1 cellular context compared by ENCODE assay signal in genomic region chr5:7078090-7078489, GRCh38.
TF ChIP-seq lines count a peak whose summit lies in the region.

No MANE protein-coding gene starts in this region.

TF ChIP-seq in H1, 55 proteins besides CTCF, POLR2A, EP300 and RAD21 (continued from another document):
- TF ChIP-seq, protein P1, sequence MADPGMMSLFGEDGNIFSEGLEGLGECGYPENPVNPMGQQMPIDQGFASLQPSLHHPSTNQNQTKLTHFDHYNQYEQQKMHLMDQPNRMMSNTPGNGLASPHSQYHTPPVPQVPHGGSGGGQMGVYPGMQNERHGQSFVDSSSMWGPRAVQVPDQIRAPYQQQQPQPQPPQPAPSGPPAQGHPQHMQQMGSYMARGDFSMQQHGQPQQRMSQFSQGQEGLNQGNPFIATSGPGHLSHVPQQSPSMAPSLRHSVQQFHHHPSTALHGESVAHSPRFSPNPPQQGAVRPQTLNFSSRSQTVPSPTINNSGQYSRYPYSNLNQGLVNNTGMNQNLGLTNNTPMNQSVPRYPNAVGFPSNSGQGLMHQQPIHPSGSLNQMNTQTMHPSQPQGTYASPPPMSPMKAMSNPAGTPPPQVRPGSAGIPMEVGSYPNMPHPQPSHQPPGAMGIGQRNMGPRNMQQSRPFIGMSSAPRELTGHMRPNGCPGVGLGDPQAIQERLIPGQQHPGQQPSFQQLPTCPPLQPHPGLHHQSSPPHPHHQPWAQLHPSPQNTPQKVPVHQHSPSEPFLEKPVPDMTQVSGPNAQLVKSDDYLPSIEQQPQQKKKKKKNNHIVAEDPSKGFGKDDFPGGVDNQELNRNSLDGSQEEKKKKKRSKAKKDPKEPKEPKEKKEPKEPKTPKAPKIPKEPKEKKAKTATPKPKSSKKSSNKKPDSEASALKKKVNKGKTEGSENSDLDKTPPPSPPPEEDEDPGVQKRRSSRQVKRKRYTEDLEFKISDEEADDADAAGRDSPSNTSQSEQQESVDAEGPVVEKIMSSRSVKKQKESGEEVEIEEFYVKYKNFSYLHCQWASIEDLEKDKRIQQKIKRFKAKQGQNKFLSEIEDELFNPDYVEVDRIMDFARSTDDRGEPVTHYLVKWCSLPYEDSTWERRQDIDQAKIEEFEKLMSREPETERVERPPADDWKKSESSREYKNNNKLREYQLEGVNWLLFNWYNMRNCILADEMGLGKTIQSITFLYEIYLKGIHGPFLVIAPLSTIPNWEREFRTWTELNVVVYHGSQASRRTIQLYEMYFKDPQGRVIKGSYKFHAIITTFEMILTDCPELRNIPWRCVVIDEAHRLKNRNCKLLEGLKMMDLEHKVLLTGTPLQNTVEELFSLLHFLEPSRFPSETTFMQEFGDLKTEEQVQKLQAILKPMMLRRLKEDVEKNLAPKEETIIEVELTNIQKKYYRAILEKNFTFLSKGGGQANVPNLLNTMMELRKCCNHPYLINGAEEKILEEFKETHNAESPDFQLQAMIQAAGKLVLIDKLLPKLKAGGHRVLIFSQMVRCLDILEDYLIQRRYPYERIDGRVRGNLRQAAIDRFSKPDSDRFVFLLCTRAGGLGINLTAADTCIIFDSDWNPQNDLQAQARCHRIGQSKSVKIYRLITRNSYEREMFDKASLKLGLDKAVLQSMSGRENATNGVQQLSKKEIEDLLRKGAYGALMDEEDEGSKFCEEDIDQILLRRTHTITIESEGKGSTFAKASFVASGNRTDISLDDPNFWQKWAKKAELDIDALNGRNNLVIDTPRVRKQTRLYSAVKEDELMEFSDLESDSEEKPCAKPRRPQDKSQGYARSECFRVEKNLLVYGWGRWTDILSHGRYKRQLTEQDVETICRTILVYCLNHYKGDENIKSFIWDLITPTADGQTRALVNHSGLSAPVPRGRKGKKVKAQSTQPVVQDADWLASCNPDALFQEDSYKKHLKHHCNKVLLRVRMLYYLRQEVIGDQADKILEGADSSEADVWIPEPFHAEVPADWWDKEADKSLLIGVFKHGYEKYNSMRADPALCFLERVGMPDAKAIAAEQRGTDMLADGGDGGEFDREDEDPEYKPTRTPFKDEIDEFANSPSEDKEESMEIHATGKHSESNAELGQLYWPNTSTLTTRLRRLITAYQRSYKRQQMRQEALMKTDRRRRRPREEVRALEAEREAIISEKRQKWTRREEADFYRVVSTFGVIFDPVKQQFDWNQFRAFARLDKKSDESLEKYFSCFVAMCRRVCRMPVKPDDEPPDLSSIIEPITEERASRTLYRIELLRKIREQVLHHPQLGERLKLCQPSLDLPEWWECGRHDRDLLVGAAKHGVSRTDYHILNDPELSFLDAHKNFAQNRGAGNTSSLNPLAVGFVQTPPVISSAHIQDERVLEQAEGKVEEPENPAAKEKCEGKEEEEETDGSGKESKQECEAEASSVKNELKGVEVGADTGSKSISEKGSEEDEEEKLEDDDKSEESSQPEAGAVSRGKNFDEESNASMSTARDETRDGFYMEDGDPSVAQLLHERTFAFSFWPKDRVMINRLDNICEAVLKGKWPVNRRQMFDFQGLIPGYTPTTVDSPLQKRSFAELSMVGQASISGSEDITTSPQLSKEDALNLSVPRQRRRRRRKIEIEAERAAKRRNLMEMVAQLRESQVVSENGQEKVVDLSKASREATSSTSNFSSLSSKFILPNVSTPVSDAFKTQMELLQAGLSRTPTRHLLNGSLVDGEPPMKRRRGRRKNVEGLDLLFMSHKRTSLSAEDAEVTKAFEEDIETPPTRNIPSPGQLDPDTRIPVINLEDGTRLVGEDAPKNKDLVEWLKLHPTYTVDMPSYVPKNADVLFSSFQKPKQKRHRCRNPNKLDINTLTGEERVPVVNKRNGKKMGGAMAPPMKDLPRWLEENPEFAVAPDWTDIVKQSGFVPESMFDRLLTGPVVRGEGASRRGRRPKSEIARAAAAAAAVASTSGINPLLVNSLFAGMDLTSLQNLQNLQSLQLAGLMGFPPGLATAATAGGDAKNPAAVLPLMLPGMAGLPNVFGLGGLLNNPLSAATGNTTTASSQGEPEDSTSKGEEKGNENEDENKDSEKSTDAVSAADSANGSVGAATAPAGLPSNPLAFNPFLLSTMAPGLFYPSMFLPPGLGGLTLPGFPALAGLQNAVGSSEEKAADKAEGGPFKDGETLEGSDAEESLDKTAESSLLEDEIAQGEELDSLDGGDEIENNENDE (IDR thresholded peaks at IDR 0.05; ENCODE audit: insufficient replicate concordance, low read length) = no peak
- TF ChIP-seq EZH2 (IDR thresholded peaks at IDR 0.05; ENCODE audit: low read depth, low read length, severe bottlenecking) = no peak
- no peak for TF ChIP-seq RNF2 (IDR thresholded peaks at IDR 0.05; ENCODE audit: borderline replicate concordance, low read depth, low read length, missing control alignments, poor library complexity, severe bottlenecking)
- TF ChIP-seq POU5F1 (IDR thresholded peaks at IDR 0.05; ENCODE audit: low read depth, low read length) = no peak
- TF ChIP-seq TCF12 (IDR thresholded peaks at IDR 0.05; ENCODE audit: low read depth, low read length) = no peak
- TF ChIP-seq ASH2L (IDR thresholded peaks at IDR 0.05; ENCODE audit: low read length) = no peak
- no peak for TF ChIP-seq JUN (IDR thresholded peaks at IDR 0.05; ENCODE audit: low read depth, low read length)
